8 cellular contexts compared by ENCODE assay signal in the genomic region with DNA sequence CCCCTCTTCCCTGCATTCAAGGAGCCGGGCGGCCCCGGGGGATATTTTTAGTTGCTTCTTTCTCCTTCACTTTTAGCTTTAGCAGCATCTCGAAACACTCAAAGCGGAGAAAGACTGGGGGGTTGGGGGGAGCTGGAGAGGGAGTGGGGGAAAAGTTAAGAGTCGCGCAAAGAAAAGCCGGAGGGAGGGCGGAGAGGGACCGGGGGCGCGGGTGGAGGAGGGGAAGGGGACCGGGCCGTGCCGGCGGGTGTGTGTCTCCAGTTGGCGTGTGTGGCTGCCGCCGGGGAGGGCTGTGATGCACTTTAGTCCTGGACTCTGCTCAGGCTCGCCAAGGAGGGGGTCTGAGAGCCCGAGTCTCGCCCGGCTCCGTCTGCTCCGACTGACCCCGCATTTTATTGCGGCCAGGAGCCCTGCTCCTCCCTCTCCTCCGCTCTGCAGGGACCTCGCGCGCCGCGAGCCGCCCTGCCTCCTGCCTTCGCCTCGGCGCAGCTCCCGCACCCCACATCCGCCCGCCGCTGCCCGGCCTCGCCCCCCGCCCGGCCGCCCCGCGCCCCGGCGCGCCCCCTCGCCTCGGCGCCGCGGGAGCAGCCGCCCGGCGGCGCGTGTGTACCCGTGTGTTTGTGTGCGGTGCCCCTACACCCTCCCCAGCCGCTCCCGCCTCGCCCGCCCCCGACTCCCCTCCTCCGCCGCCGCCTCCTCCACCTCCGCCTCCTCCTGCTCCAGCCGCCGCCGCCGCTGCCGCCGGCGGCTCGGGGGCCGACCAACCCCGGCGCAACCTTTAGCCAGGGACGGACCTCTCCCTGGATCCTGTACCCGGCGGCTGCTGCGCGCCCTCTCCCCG. TPM values are rescaled to one million over a fixed set of nuclear protein-coding genes. Genes with fewer than 3 reads are reported as not detected.
DNase-seq lines count a peak whose midpoint lies in the region; ATAC-seq and TF ChIP-seq lines count a peak whose summit lies in the region.

No MANE protein-coding gene starts in this region.

- H3K27me3 ChIP-seq in HL-60 (ENCODE audit: insufficient read depth, poor library complexity, severe bottlenecking) (peaks cover 48% of the 10 kb centered on the region), right cardiac atrium (ENCODE audit: control insufficient read depth, insufficient read depth) (no peaks in the 10 kb centered on the region)

- peak overlapping the region; percentile 98 for H3K4me3 Mint-ChIP-seq in progenitor cell of endocrine pancreas (ENCODE audit: low read depth)

- peak; percentile 2 for DNase-seq in NOMO-1 treated with DMSO at 0.1 percent for 48 hours (lab: John Stamatoyannopoulos, UW; ENCODE audit: unreplicated experiment)
- DNase-seq in NOMO-1 treated with dmso at 0.1 percent for 144 hours (lab: John Stamatoyannopoulos, UW; ENCODE audit: unreplicated experiment), result no peak
- no peak for DNase-seq in HL-60 (ENCODE audit: low read depth in 1 of 2, low spot score in 1 of 2)
- DNase-seq in SW480 (ENCODE audit: low spot score), result peak; percentile 43
- DNase-seq in right cardiac atrium, result peak; percentile 65 to 87 (median 85)
- DNase-seq in progenitor cell of endocrine pancreas (ENCODE audit: low spot score, unreplicated experiment), result peak; percentile 52
- DNase-seq in T1000 (lab: John Stamatoyannopoulos, UW), result no peak

- H3K9me3 Mint-ChIP-seq in progenitor cell of endocrine pancreas (ENCODE audit: low read depth), result no peaks in the 10 kb centered on the region

- H3K36me3 Mint-ChIP-seq in progenitor cell of endocrine pancreas (ENCODE audit: insufficient read depth), result peaks cover 3% of the 10 kb centered on the region

- no peaks in the 10 kb centered on the region for H3K27me3 Mint-ChIP-seq in progenitor cell of endocrine pancreas

- intact Hi-C loops in right cardiac atrium (cut with DNase I), result loop anchor here in 2 of 4 donors (10.0 kb wide), 1 partner anchor 202 kb away; no protein-coding TSS in a partner anchor

- peak overlapping the region; percentile 99 for H3K27ac Mint-ChIP-seq in progenitor cell of endocrine pancreas

- H3K4me1 Mint-ChIP-seq in progenitor cell of endocrine pancreas (ENCODE audit: low read depth), result peaks cover 32% of the 10 kb centered on the region

- peak overlapping the region; percentile 51 for H3K4me3 ChIP-seq in HL-60 (replicated peaks; ENCODE audit: insufficient read depth, low read length)
- peak overlapping the region; percentile 99 for H3K4me3 ChIP-seq in right cardiac atrium (ENCODE audit: low read length)

- ATAC-seq in right cardiac atrium, result peak; percentile 63 to 70

- H3K4me1 ChIP-seq in right cardiac atrium (ENCODE audit: control insufficient read depth, insufficient read depth, low read length), result peaks cover 2% of the 10 kb centered on the region

- WGBS in right cardiac atrium, result under 1% methylated on average over 87 of the region's 89 CpGs

- H3K9me3 ChIP-seq in right cardiac atrium (ENCODE audit: control insufficient read depth, low read length), result no peaks in the 10 kb centered on the region

- TF ChIP-seq CTCF in HL-60 (IDR thresholded peaks at IDR 0.05; ENCODE audit: insufficient read depth, low read length) (no peak), progenitor cell of endocrine pancreas (IDR thresholded peaks at IDR 0.05; ENCODE audit: unreplicated experiment) (no peak)

- no peak overlapping the region for H3K27ac ChIP-seq in HL-60 (replicated peaks)
- H3K27ac ChIP-seq in angular gyrus (ENCODE audit: low read depth, low read length), result peak overlapping the region; percentile 88
- H3K27ac ChIP-seq in right cardiac atrium (ENCODE audit: low read length), result peak overlapping the region; percentile 84

RNA-seq across cellular contexts. Expression of gene ZNF827, which starts 1.4 kb away (rescaled TPM):
- 10 to 100 TPM; 14.2 to 18.4 (median 15.8) TPM for total RNA-seq in right cardiac atrium
- 4.8 TPM for polyA plus RNA-seq in right cardiac atrium
- 49.2 and 50.2 TPM in 2 replicates for total RNA-seq in progenitor cell of endocrine pancreas

Comparison
In these comparisons a context has a peak if more than half of its experiments do, and no peak if none do; other contexts are left out.
1. DNase-seq: peak in NOMO-1 treated with DMSO at 0.1 percent for 48 hours (single experiment), SW480 (single experiment), right cardiac atrium (3 of 3) and progenitor cell of endocrine pancreas (single experiment); none in NOMO-1 treated with dmso at 0.1 percent for 144 hours (single experiment), HL-60 (0 of 2) and T1000 (single experiment).